ENCODE assay signal across 1 cellular context in genomic region chr12:129109174-129110001, GRCh38.
TF ChIP-seq lines count a peak whose summit lies in the region.

No MANE protein-coding gene starts in this region.

TF ChIP-seq in K562, 482 proteins besides CTCF, POLR2A, EP300 and RAD21 (continued from another document):
- peak; percentile 85 for TF ChIP-seq SUPT5H (IDR thresholded peaks at IDR 0.05)
- peak; percentile 65; the same call in 1 of the 2 replicates for TF ChIP-seq NFRKB (IDR thresholded peaks at IDR 0.05; ENCODE audit: low read depth)
- TF ChIP-seq ZNF184 (CRISPR knock-in tag; IDR thresholded peaks at IDR 0.05): no peak
- peak; percentile 94 for TF ChIP-seq CBX1 (IDR thresholded peaks at IDR 0.05; ENCODE audit: low read depth)
- TF ChIP-seq BCOR (IDR thresholded peaks at IDR 0.05): peak; percentile 98
- peak; percentile 25; the same call in 1 of the 2 replicates for TF ChIP-seq TOE1 (IDR thresholded peaks at IDR 0.05; ENCODE audit: borderline replicate concordance)
- TF ChIP-seq TOE1 (CRISPR knock-in tag; IDR thresholded peaks at IDR 0.05; ENCODE audit: borderline replicate concordance, low read depth): no peak
- TF ChIP-seq ZNF175 (CRISPR knock-in tag; IDR thresholded peaks at IDR 0.05; ENCODE audit: low read depth): no peak
- TF ChIP-seq TFE3 (CRISPR knock-in tag; IDR thresholded peaks at IDR 0.05): peak; percentile 10; the same call in 1 of the 2 replicates
- TF ChIP-seq CREB1 (IDR thresholded peaks at IDR 0.05): no peak
- no peak for TF ChIP-seq CREB1 (CRISPR knock-in tag; IDR thresholded peaks at IDR 0.05)
- 0 out of 2 replicates have a peak, but pooled peaks have one; percentile 22 for TF ChIP-seq SMAD4 (CRISPR knock-in tag; conservative IDR thresholded peaks at IDR 0.05)
- peak; percentile 61 for TF ChIP-seq POLR2G (IDR thresholded peaks at IDR 0.05; ENCODE audit: low read depth, low read length)
- TF ChIP-seq GABPA (tag; conservative IDR thresholded peaks at IDR 0.05; ENCODE audit: low read depth): peak; percentile 59
- TF ChIP-seq POLR2AphosphoS5 (IDR thresholded peaks at IDR 0.05; ENCODE audit: control insufficient read depth, insufficient read depth, low read depth, low read length): peak; percentile 63; the same call in 1 of the 2 replicates
- peak; percentile 61 to 81; a peak in 2 of 4 replicates for TF ChIP-seq KDM1A (IDR thresholded peaks at IDR 0.05)
- peak; percentile 89 for TF ChIP-seq TAF7 (tag; IDR thresholded peaks at IDR 0.05)
- peak; percentile 40 for TF ChIP-seq PHF20 (IDR thresholded peaks at IDR 0.05; ENCODE audit: partially characterized antibody)
- no peak for TF ChIP-seq POU5F1 (IDR thresholded peaks at IDR 0.05; ENCODE audit: borderline replicate concordance, low read depth, low read length, partially characterized antibody)
- peak; percentile 54 for TF ChIP-seq PHF8 (IDR thresholded peaks at IDR 0.05; ENCODE audit: borderline replicate concordance, low read length)
- TF ChIP-seq PRMT5 (CRISPR knock-in tag; IDR thresholded peaks at IDR 0.05): no peak
- no peak for TF ChIP-seq THRAP3 (IDR thresholded peaks at IDR 0.05; ENCODE audit: borderline replicate concordance)
- peak; percentile 51 for TF ChIP-seq KDM5B (IDR thresholded peaks at IDR 0.05; ENCODE audit: insufficient replicate concordance, low read depth, low read length)
- TF ChIP-seq MYBL2 (IDR thresholded peaks at IDR 0.05; ENCODE audit: low read depth): 0 out of 2 replicates have a peak, but pooled peaks have one; percentile 18
- no peak for TF ChIP-seq MYBL2 (CRISPR knock-in tag; IDR thresholded peaks at IDR 0.05; ENCODE audit: borderline replicate concordance)
- 0 out of 4 replicates have a peak, but pooled peaks of 1 of the 2 experiments have one; percentile 34 for TF ChIP-seq MNT (conservative IDR thresholded peaks at IDR 0.05)
- TF ChIP-seq TAF9B (IDR thresholded peaks at IDR 0.05; ENCODE audit: partially characterized antibody): peak; percentile 60
- TF ChIP-seq PPARD (CRISPR knock-in tag; IDR thresholded peaks at IDR 0.05): no peak
- no peak for TF ChIP-seq ZBTB7A (IDR thresholded peaks at IDR 0.05; ENCODE audit: borderline replicate concordance, control insufficient read depth, low read depth, low read length)
- TF ChIP-seq HMBOX1 (IDR thresholded peaks at IDR 0.05): 0 out of 2 replicates have a peak, but pooled peaks have one; percentile 30
- TF ChIP-seq ZNF717 (CRISPR knock-in tag; IDR thresholded peaks at IDR 0.05): no peak
- TF ChIP-seq ZBTB11 (CRISPR knock-in tag; IDR thresholded peaks at IDR 0.05): peak in 1 of 3 experiments; percentile 91; a peak in 2 of 6 replicates
- TF ChIP-seq CHD4 (IDR thresholded peaks at IDR 0.05; ENCODE audit: insufficient read depth, insufficient replicate concordance, low read depth, low read length, poor library complexity, severe bottlenecking): peak; percentile 79
- TF ChIP-seq RBFOX2 (IDR thresholded peaks at IDR 0.05; ENCODE audit: low read depth, low read length): peak; percentile 75
- TF ChIP-seq ZNF445 (CRISPR knock-in tag; IDR thresholded peaks at IDR 0.05; ENCODE audit: low read depth): no peak
- TF ChIP-seq CEBPB (tag; IDR thresholded peaks at IDR 0.05): no peak
- no peak for TF ChIP-seq ZBTB43 (CRISPR knock-in tag; IDR thresholded peaks at IDR 0.05)
- TF ChIP-seq TAF1 (IDR thresholded peaks at IDR 0.05; ENCODE audit: control insufficient read depth, extremely low read depth, insufficient read depth, low read length, severe bottlenecking): peak; percentile 52
- peak; percentile 91 for TF ChIP-seq ZFP36 (IDR thresholded peaks at IDR 0.05; ENCODE audit: low read depth, low read length, partially characterized antibody)
- peak in 1 of 2 experiments; percentile 77; a peak in 2 of 4 replicates for TF ChIP-seq RCOR1 (IDR thresholded peaks at IDR 0.05; ENCODE audit: borderline replicate concordance in 1 of 2, low read depth in 2 of 2, low read length in 2 of 2)
- peak; percentile 98 for TF ChIP-seq RBM25 (IDR thresholded peaks at IDR 0.05; ENCODE audit: low read depth, low read length, severe bottlenecking)
- TF ChIP-seq PTBP1 (IDR thresholded peaks at IDR 0.05; ENCODE audit: low read depth, low read length): 0 out of 2 replicates have a peak, but pooled peaks have one; percentile 73
- TF ChIP-seq ZNF655 (CRISPR knock-in tag; IDR thresholded peaks at IDR 0.05): no peak
- TF ChIP-seq CREB3L1 (IDR thresholded peaks at IDR 0.05; ENCODE audit: borderline replicate concordance, low read depth): peak; percentile 73; the same call in 1 of the 2 replicates
- TF ChIP-seq MAFG (tag; conservative IDR thresholded peaks at IDR 0.05): no peak
- peak; percentile 53 to 75; a peak in 3 of 4 replicates for TF ChIP-seq FOXK2 (conservative IDR thresholded peaks at IDR 0.05 in 1 of 2, IDR thresholded peaks at IDR 0.05 in 1 of 2; ENCODE audit: low read depth in 2 of 2)
- no peak for TF ChIP-seq E2F4 (CRISPR knock-in tag; IDR thresholded peaks at IDR 0.05; ENCODE audit: low read depth)
- TF ChIP-seq ZNF766 (CRISPR knock-in tag; conservative IDR thresholded peaks at IDR 0.05): peak; percentile 85
- no peak for TF ChIP-seq EWSR1 (IDR thresholded peaks at IDR 0.05; ENCODE audit: borderline replicate concordance, low read depth, partially characterized antibody)
